In the genomic region with DNA sequence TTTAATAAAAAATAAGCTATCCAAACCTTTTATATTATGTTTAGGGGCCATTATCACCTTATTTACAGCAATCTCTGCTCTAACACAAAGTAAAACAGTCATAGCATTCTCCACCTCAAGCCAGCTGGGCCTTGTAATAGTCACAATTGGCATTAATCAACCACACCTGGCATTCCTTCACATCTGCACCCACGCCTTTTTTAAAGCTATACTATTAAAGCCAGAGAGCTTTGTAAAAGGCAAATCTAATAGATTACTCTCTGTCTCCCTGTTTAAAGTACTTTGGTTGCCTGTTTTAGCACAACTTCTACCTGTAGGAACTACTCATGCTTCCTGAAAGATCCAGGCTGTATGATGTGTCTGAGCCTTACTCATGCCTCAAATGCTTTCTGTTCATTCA, we compare ENCODE assay signal across 19 cellular contexts.
A peak's percentile ranks its signal among the peaks of the same experiment; 100 is the strongest.
DNase-seq lines count a peak whose midpoint lies in the region; ATAC-seq, FAIRE-seq and TF ChIP-seq lines count a peak whose summit lies in the region.
"Had no signal": no experiment of that assay in that cellular context is flagged by ENCODE, and none has a peak within 500 bp of the region (broad histone marks: within the 10 kb centered on the region; RNA-seq: fewer than 3 reads in every experiment).

No MANE protein-coding gene starts in this region.

- no peaks in the 10 kb centered on the region for H3K36me3 ChIP-seq in bronchial epithelial cell (ENCODE audit: control insufficient read depth, insufficient read depth, low read length)
- H3K36me3 ChIP-seq: BLaER1 treated with 17β-estradiol and CSF1 and Interleukin-3, amounts not matched to agents 10 nM and 100 nM had no signal

- H3K4me3 ChIP-seq in bronchial epithelial cell (ENCODE audit: low read depth, low read length): no peak overlapping the region
- H3K4me3 ChIP-seq: BLaER1 treated with 17β-estradiol and CSF1 and Interleukin-3, amounts not matched to agents 10 nM and 100 nM; GM23338 had no signal

- H3K27me3 ChIP-seq in bronchial epithelial cell (ENCODE audit: control insufficient read depth, insufficient read depth, low read length): no peaks in the 10 kb centered on the region
- H3K27me3 ChIP-seq: BLaER1 treated with 17β-estradiol and CSF1 and Interleukin-3, amounts not matched to agents 10 nM and 100 nM had no signal

- no peak for FAIRE-seq in bronchial epithelial cell (lab: Jason Lieb, UNC)
- FAIRE-seq: G401.6, GM12892, GM18507, HTR-8/SVneo had no signal

- peak; percentile 27 for ATAC-seq in esophagus mucosa
- ATAC-seq: CD8-positive, alpha-beta T cell; GM23338; HCT116 had no signal

- DNase-seq in bronchial epithelial cell (ENCODE audit: low read depth): peak; percentile 73
- DNase-seq in renal cortical epithelial cell (ENCODE audit: low read depth): peak; percentile 47
- DNase-seq in activated effector memory CD4-positive, alpha-beta T cell treated with anti-CD3 and anti-CD28 coated beads, Interleukin-2, amount 50 U/mL, for 16 hours: no peak
- no peak for DNase-seq in COLO668 (lab: John Stamatoyannopoulos, UW; ENCODE audit: unreplicated experiment)
- DNase-seq in DMS153 treated with DMSO at 0.1 percent for 48 hours (lab: John Stamatoyannopoulos, UW; ENCODE audit: unreplicated experiment): no peak
- DNase-seq: CD8-positive, alpha-beta T cell; COR-L47; DMS 273 treated with DMSO at 0.1 percent for 48 hours; H7; HFFc6 had no signal

- no peak for TF ChIP-seq RAD21 in Ishikawa (IDR thresholded peaks at IDR 0.05; ENCODE audit: low read depth)

- no peak for TF ChIP-seq EP300 in Ishikawa (IDR thresholded peaks at IDR 0.05; ENCODE audit: borderline replicate concordance)

- TF ChIP-seq CTCF in bronchial epithelial cell (IDR thresholded peaks at IDR 0.05; ENCODE audit: insufficient read depth, low read length, severe bottlenecking): no peak

TF ChIP-seq in Ishikawa, 13 proteins besides CTCF, POLR2A, EP300 and RAD21:
- no peak for TF ChIP-seq CREB1 (IDR thresholded peaks at IDR 0.05; ENCODE audit: low read depth)
- no peak for TF ChIP-seq ZBTB7A (IDR thresholded peaks at IDR 0.05; ENCODE audit: low read depth)
- peak; percentile 32; the same call in 1 of the 2 replicates for TF ChIP-seq EGR1 (IDR thresholded peaks at IDR 0.05)

Comparison
In these comparisons a context has a peak if more than half of its experiments do, and no peak if none do; other contexts are left out.
1. DNase-seq: peak in bronchial epithelial cell (single experiment) and renal cortical epithelial cell (single experiment); none in activated effector memory CD4-positive, alpha-beta T cell treated with anti-CD3 and anti-CD28 coated beads, Interleukin-2, amount 50 U/mL, for 16 hours (single experiment), COLO668 (single experiment) and DMS153 treated with DMSO at 0.1 percent for 48 hours (single experiment).